14 cellular contexts compared by ENCODE assay signal in genomic region chr17:14296511-14296910, GRCh38. TPM values are rescaled to one million over a fixed set of nuclear protein-coding genes. Genes with fewer than 3 reads are reported as not detected.
A peak's percentile ranks its signal among the peaks of the same experiment; 100 is the strongest.
DNase-seq lines count a peak whose midpoint lies in the region; ATAC-seq and TF ChIP-seq lines count a peak whose summit lies in the region.
"Had no signal": no experiment of that assay in that cellular context is flagged by ENCODE, and none has a peak within 500 bp of the region (broad histone marks: within the 10 kb centered on the region; RNA-seq: fewer than 3 reads in every experiment).

No MANE protein-coding gene starts in this region.

- H3K9me3 Mint-ChIP-seq in activated naive CD4-positive, alpha-beta T cell treated with anti-CD3 and anti-CD28 coated beads for 36 hours: no peaks in the 10 kb centered on the region
- H3K9me3 Mint-ChIP-seq in activated naive CD4-positive, alpha-beta T cell treated with anti-CD3 and anti-CD28 coated beads, Interleukin-2, amount 50 U/mL, for 72 hours: no peaks in the 10 kb centered on the region
- H3K9me3 Mint-ChIP-seq in activated T-helper 17 cell treated with anti-CD3 and anti-CD28 coated beads, Interleukin-2, amount 50 U/mL, for 72 hours: no peaks in the 10 kb centered on the region
- H3K9me3 Mint-ChIP-seq in immature natural killer cell: no peaks in the 10 kb centered on the region
- no peaks in the 10 kb centered on the region for H3K9me3 Mint-ChIP-seq in stimulated activated naive CD8-positive, alpha-beta T cell treated with anti-CD3 and anti-CD28 coated beads, Interleukin-15, amount 100 ng/mL, for 72 hours

- CTCF ChIA-PET in activated naive CD4-positive, alpha-beta T cell treated with anti-CD3 and anti-CD28 coated beads for 36 hours (lab: Charles Lee): interaction anchor here (1.4 kb wide), 1 partner anchor 629 kb away, joined by 4 read pairs; no protein-coding TSS in a partner anchor

- peaks cover 62% of the 10 kb centered on the region for H3K27me3 Mint-ChIP-seq in activated naive CD4-positive, alpha-beta T cell treated with anti-CD3 and anti-CD28 coated beads for 36 hours (ENCODE audit: low read depth)
- peaks cover 52% of the 10 kb centered on the region for H3K27me3 Mint-ChIP-seq in activated T-helper 17 cell treated with anti-CD3 and anti-CD28 coated beads, Interleukin-2, amount 50 U/mL, for 72 hours
- H3K27me3 Mint-ChIP-seq in immature natural killer cell (ENCODE audit: low read depth in 3 of 3): peaks cover 27 to 40% (median 38%) of the 10 kb centered on the region in 3 donors
- H3K27me3 Mint-ChIP-seq in stimulated activated naive CD8-positive, alpha-beta T cell treated with anti-CD3 and anti-CD28 coated beads, Interleukin-15, amount 100 ng/mL, for 72 hours: peaks cover 67% of the 10 kb centered on the region

- no peaks in the 10 kb centered on the region for H3K36me3 Mint-ChIP-seq in activated naive CD4-positive, alpha-beta T cell treated with anti-CD3 and anti-CD28 coated beads for 36 hours (ENCODE audit: low read depth)
- peaks cover 6 to 13% of the 10 kb centered on the region in 2 donors for H3K36me3 Mint-ChIP-seq in activated naive CD4-positive, alpha-beta T cell treated with anti-CD3 and anti-CD28 coated beads, Interleukin-2, amount 50 U/mL, for 72 hours
- H3K36me3 Mint-ChIP-seq in activated T-helper 17 cell treated with anti-CD3 and anti-CD28 coated beads, Interleukin-2, amount 50 U/mL, for 72 hours (ENCODE audit: low read depth): no peaks in the 10 kb centered on the region
- H3K36me3 Mint-ChIP-seq in immature natural killer cell: no peaks in the 10 kb centered on the region

- TF ChIP-seq POLR2A in transverse colon (IDR thresholded peaks at IDR 0.05): no peak

- no peaks in the 10 kb centered on the region for H3K9me3 ChIP-seq in transverse colon
- H3K9me3 ChIP-seq: left ventricle myocardium inferior had no signal

- ATAC-seq in activated naive CD4-positive, alpha-beta T cell treated with anti-CD3 and anti-CD28 coated beads, Interleukin-2, amount 50 U/mL, for 72 hours: no peak
- no peak for ATAC-seq in activated T-helper 17 cell treated with anti-CD3 and anti-CD28 coated beads, Interleukin-2, amount 50 U/mL, for 72 hours (replicated peaks)
- no peak for ATAC-seq in stimulated activated naive CD8-positive, alpha-beta T cell treated with anti-CD3 and anti-CD28 coated beads, Interleukin-15, amount 100 ng/mL, for 72 hours
- no peak for ATAC-seq in GM21786 (IDR thresholded peaks at IDR 0.05; ENCODE audit: unreplicated experiment)
- no peak for ATAC-seq in GM19035 (IDR thresholded peaks at IDR 0.05; ENCODE audit: unreplicated experiment)

- H3K4me3 Mint-ChIP-seq in activated naive CD4-positive, alpha-beta T cell treated with anti-CD3 and anti-CD28 coated beads for 36 hours: peak overlapping the region; percentile 32
- peak overlapping the region; percentile 61 for H3K4me3 Mint-ChIP-seq in activated T-helper 17 cell treated with anti-CD3 and anti-CD28 coated beads, Interleukin-2, amount 50 U/mL, for 72 hours
- H3K4me3 Mint-ChIP-seq in immature natural killer cell: peak overlapping the region; percentile 57 to 77 (median 70)
- peak overlapping the region; percentile 20 to 97 for H3K4me3 Mint-ChIP-seq in stimulated activated naive CD8-positive, alpha-beta T cell treated with anti-CD3 and anti-CD28 coated beads, Interleukin-15, amount 100 ng/mL, for 72 hours

- no peak overlapping the region for H3K4me3 ChIP-seq in transverse colon

- no peak for DNase-seq in activated naive CD4-positive, alpha-beta T cell treated with anti-CD3 and anti-CD28 coated beads for 36 hours
- no peak for DNase-seq in activated naive CD4-positive, alpha-beta T cell treated with anti-CD3 and anti-CD28 coated beads, Interleukin-2, amount 50 U/mL, for 72 hours (ENCODE audit: low spot score in 2 of 2)
- DNase-seq in immature natural killer cell: no peak
- no peak for DNase-seq in stimulated activated naive CD8-positive, alpha-beta T cell treated with anti-CD3 and anti-CD28 coated beads, Interleukin-15, amount 100 ng/mL, for 72 hours
- DNase-seq in transverse colon: no peak
- DNase-seq: activated CD8-positive, alpha-beta memory T cell treated with anti-CD3 and anti-CD28 coated beads, Interleukin-2, amount 50 U/mL, for 48 hours; left ventricle myocardium inferior; NCI-H1694; occipital lobe; stimulated activated CD4-positive, alpha-beta T cell treated with anti-CD3 and anti-CD28 coated beads, Interleukin-15, amount 100 ng/mL, for 24 hours had no signal

- H3K27ac ChIP-seq in transverse colon: no peak overlapping the region
- H3K27ac ChIP-seq: left ventricle myocardium inferior had no signal

- WGBS in transverse colon (ENCODE audit: low coverage in 1 of 2), 2 donors: 67 to 75% methylated on average over 4 to 9 of the region's 9 CpGs

- no peaks in the 10 kb centered on the region for H3K36me3 ChIP-seq in transverse colon
- H3K36me3 ChIP-seq: left ventricle myocardium inferior had no signal

- peaks cover 0 to 40% (median 26%) of the 10 kb centered on the region in 4 donors for H3K4me1 ChIP-seq in transverse colon

- peaks cover 94% of the 10 kb centered on the region for H3K27me3 ChIP-seq in transverse colon

- intact Hi-C loops in activated naive CD4-positive, alpha-beta T cell treated with anti-CD3 and anti-CD28 coated beads for 36 hours (cut with micrococcal nuclease): no loop called here
- intact Hi-C loops in transverse colon (cut with DNase I; ENCODE audit: low total_unique reads): no loop called here

- no peak overlapping the region for H3K27ac Mint-ChIP-seq in activated naive CD4-positive, alpha-beta T cell treated with anti-CD3 and anti-CD28 coated beads for 36 hours
- H3K27ac Mint-ChIP-seq in activated naive CD4-positive, alpha-beta T cell treated with anti-CD3 and anti-CD28 coated beads, Interleukin-2, amount 50 U/mL, for 72 hours: no peak overlapping the region
- no peak overlapping the region for H3K27ac Mint-ChIP-seq in activated T-helper 17 cell treated with anti-CD3 and anti-CD28 coated beads, Interleukin-2, amount 50 U/mL, for 72 hours
- peak overlapping the region in 2 of 6 donors; percentile 27 to 32 for H3K27ac Mint-ChIP-seq in immature natural killer cell
- no peak overlapping the region for H3K27ac Mint-ChIP-seq in stimulated activated naive CD8-positive, alpha-beta T cell treated with anti-CD3 and anti-CD28 coated beads, Interleukin-15, amount 100 ng/mL, for 72 hours

- no peak for TF ChIP-seq CTCF in transverse colon (IDR thresholded peaks at IDR 0.05)

- H3K4me1 Mint-ChIP-seq in activated naive CD4-positive, alpha-beta T cell treated with anti-CD3 and anti-CD28 coated beads for 36 hours (ENCODE audit: low read depth): peaks cover 13% of the 10 kb centered on the region
- peaks cover 17% of the 10 kb centered on the region for H3K4me1 Mint-ChIP-seq in activated T-helper 17 cell treated with anti-CD3 and anti-CD28 coated beads, Interleukin-2, amount 50 U/mL, for 72 hours
- peaks cover 44 to 54% of the 10 kb centered on the region in 2 donors for H3K4me1 Mint-ChIP-seq in immature natural killer cell
- peaks cover 54% of the 10 kb centered on the region for H3K4me1 Mint-ChIP-seq in stimulated activated naive CD8-positive, alpha-beta T cell treated with anti-CD3 and anti-CD28 coated beads, Interleukin-15, amount 100 ng/mL, for 72 hours

- TF ChIP-seq EP300 in transverse colon (IDR thresholded peaks at IDR 0.05; ENCODE audit: low read depth): no peak

- in situ Hi-C loops in transverse colon (cut with MboI; ENCODE audit: low pct_ligation_motif_present in 1 of 4, low pct_unique_long_range_greater_than_20kb in 1 of 4, low sequenced_read_pairs in 3 of 4): loop anchor here in 1 of 4 donors (25.0 kb wide), 1 partner anchor 959 kb away; no protein-coding TSS in a partner anchor

RNA-seq across cellular contexts. Expression of gene HS3ST3B1, which starts 4.4 kb away (rescaled TPM):
- 10 to 100 TPM; 23.2 to 26.0 TPM for total RNA-seq in activated naive CD4-positive, alpha-beta T cell treated with anti-CD3 and anti-CD28 coated beads for 36 hours
- 1 to 10 TPM; 5.0 to 6.5 TPM for total RNA-seq in activated naive CD4-positive, alpha-beta T cell treated with anti-CD3 and anti-CD28 coated beads, Interleukin-2, amount 50 U/mL, for 72 hours
- total RNA-seq in activated T-helper 17 cell treated with anti-CD3 and anti-CD28 coated beads, Interleukin-2, amount 50 U/mL, for 72 hours: 10 to 100 TPM; 10.7 to 14.5 TPM
- 10 to 100 TPM in 1 of 3 donors, 1 to 10 TPM in 2; 6.6 to 14.2 (median 9.0) TPM for polyA plus RNA-seq in immature natural killer cell
- 1 to 10 TPM in 2 of 4 donors, under 1 TPM in 1, not detected in 1; 0.40 to 2.5 (median 1.2) TPM for total RNA-seq in transverse colon

RNA-seq across cellular contexts. Expression of gene CDRT15, which starts 59.8 kb away (rescaled TPM):
- not detected for total RNA-seq in activated naive CD4-positive, alpha-beta T cell treated with anti-CD3 and anti-CD28 coated beads for 36 hours
- total RNA-seq in activated naive CD4-positive, alpha-beta T cell treated with anti-CD3 and anti-CD28 coated beads, Interleukin-2, amount 50 U/mL, for 72 hours: not detected
- not detected for total RNA-seq in activated T-helper 17 cell treated with anti-CD3 and anti-CD28 coated beads, Interleukin-2, amount 50 U/mL, for 72 hours
- not detected for polyA plus RNA-seq in immature natural killer cell
- total RNA-seq in transverse colon: not detected
- total RNA-seq: left ventricle myocardium inferior, LHCN-M2, occipital lobe had no signal
